18 cellular contexts compared by ENCODE assay signal in genomic region chr3:111151438-111151837, GRCh38.
A peak's percentile ranks its signal among the peaks of the same experiment; 100 is the strongest.
DNase-seq lines count a peak whose midpoint lies in the region; ATAC-seq, FAIRE-seq and TF ChIP-seq lines count a peak whose summit lies in the region.
"Had no signal": no experiment of that assay in that cellular context is flagged by ENCODE, and none has a peak within 500 bp of the region (broad histone marks: within the 10 kb centered on the region; RNA-seq: fewer than 3 reads in every experiment).

No MANE protein-coding gene starts in this region.

- peak overlapping the region; percentile 36 for H3K4me2 ChIP-seq in mammary epithelial cell (ENCODE audit: insufficient read depth, low read depth, low read length)

- POLR2A ChIA-PET in naive thymus-derived CD8-positive, alpha-beta T cell (lab: Charles Lee): no interaction called here

- dilution Hi-C loops in mammary epithelial cell (cut with HindIII; ENCODE audit: low sequenced_read_pairs): no loop called here

- H3K4me3 Mint-ChIP-seq in naive thymus-derived CD8-positive, alpha-beta T cell: no peak overlapping the region
- H3K4me3 Mint-ChIP-seq: CD4-positive, CD25-positive, alpha-beta regulatory T cell; dendritic cell treated with granulocyte-macrophage colony-stimulating factor and Interleukin-4, amounts not matched to agents 40 ng/mL and 50 ng/mL, for 4 days had no signal

- H3K9ac ChIP-seq in mammary epithelial cell (ENCODE audit: insufficient read depth, low read length) (no peak overlapping the region), kidney (ENCODE audit: low read length in 2 of 2) (no peak overlapping the region)
- H3K9ac ChIP-seq: parathyroid adenoma had no signal

- intact Hi-C loops in mammary epithelial cell (cut with micrococcal nuclease): no loop called here
- intact Hi-C loops in kidney (cut with DNase I): no loop called here

- no peak for ATAC-seq in GM18861 (IDR thresholded peaks at IDR 0.05; ENCODE audit: unreplicated experiment)
- ATAC-seq in naive thymus-derived CD8-positive, alpha-beta T cell: no peak
- ATAC-seq: GM12878, left cardiac atrium had no signal

- DNase-seq in AG09309 (ENCODE audit: low read depth): peak; percentile 18
- DNase-seq in HT1080 (ENCODE audit: low read depth): peak; percentile 67
- peak; percentile 70 for DNase-seq in mammary epithelial cell
- DNase-seq in kidney: no peak
- no peak for DNase-seq in inferior parietal cortex (ENCODE audit: extremely low spot score)
- DNase-seq in NCI-H446 treated with DMSO at 0.1 percent for 48 hours (lab: John Stamatoyannopoulos, UW): no peak
- no peak for DNase-seq in naive thymus-derived CD8-positive, alpha-beta T cell
- DNase-seq: activated CD4-positive, alpha-beta T cell treated with anti-CD3 and anti-CD28 coated beads for 1 hour; activated effector memory CD4-positive, alpha-beta T cell treated with anti-CD3 and anti-CD28 coated beads, Interleukin-2, amount 50 U/mL, for 16 hours; CD4-positive, CD25-positive, alpha-beta regulatory T cell; Kasumi-1; left cardiac atrium; SHP77; uterus had no signal

- no peaks in the 10 kb centered on the region for H3K4me1 ChIP-seq in mammary epithelial cell (ENCODE audit: insufficient read depth, low read length)
- H3K4me1 ChIP-seq in kidney (ENCODE audit: control insufficient read depth in 1 of 2, insufficient read depth in 1 of 2, low read depth in 1 of 2, low read length in 2 of 2): no peaks in the 10 kb centered on the region
- H3K4me1 ChIP-seq: parathyroid adenoma, uterus had no signal

- no peaks in the 10 kb centered on the region for H4K20me1 ChIP-seq in mammary epithelial cell (ENCODE audit: insufficient read depth, low read length)

- TF ChIP-seq CTCF in AG09309 (IDR thresholded peaks at IDR 0.05; ENCODE audit: control insufficient read depth, insufficient read depth, low read depth, low read length, missing control alignments): no peak
- TF ChIP-seq CTCF in mammary epithelial cell (conservative IDR thresholded peaks at IDR 0.05 in 1 of 2, IDR thresholded peaks at IDR 0.05 in 1 of 2; ENCODE audit: extremely low read depth in 1 of 2, insufficient read depth in 1 of 2, low read depth in 1 of 2, low read length in 2 of 2): no peak
- no peak for TF ChIP-seq CTCF in kidney (IDR thresholded peaks at IDR 0.05; ENCODE audit: borderline replicate concordance, extremely low read depth, insufficient read depth)

- no peaks in the 10 kb centered on the region for H3K27me3 Mint-ChIP-seq in naive thymus-derived CD8-positive, alpha-beta T cell
- H3K27me3 Mint-ChIP-seq: CD4-positive, CD25-positive, alpha-beta regulatory T cell; dendritic cell treated with granulocyte-macrophage colony-stimulating factor and Interleukin-4, amounts not matched to agents 40 ng/mL and 50 ng/mL, for 4 days had no signal

- H3K27me3 ChIP-seq in mammary epithelial cell (ENCODE audit: insufficient read depth, low read length): no peaks in the 10 kb centered on the region
- H3K27me3 ChIP-seq: uterus had no signal

- no peaks in the 10 kb centered on the region for H3K4me1 Mint-ChIP-seq in naive thymus-derived CD8-positive, alpha-beta T cell
- H3K4me1 Mint-ChIP-seq: CD4-positive, CD25-positive, alpha-beta regulatory T cell had no signal

- no peak overlapping the region for H3K27ac Mint-ChIP-seq in naive thymus-derived CD8-positive, alpha-beta T cell
- H3K27ac Mint-ChIP-seq: CD4-positive, CD25-positive, alpha-beta regulatory T cell; dendritic cell treated with granulocyte-macrophage colony-stimulating factor and Interleukin-4, amounts not matched to agents 40 ng/mL and 50 ng/mL, for 4 days had no signal

- CTCF ChIA-PET in mammary epithelial cell (lab: Charles Lee; ENCODE audit: low non-redundant PET): interaction anchor here (0.6 kb wide), 1 partner anchor 12 kb away, joined by 4 read pairs; no protein-coding TSS in a partner anchor

- no TSS peak for BruUV-seq in mammary epithelial cell (replicated peaks; lab: Mats Ljungman, UMichigan)

- in situ Hi-C loops in mammary epithelial cell (cut with MboI; ENCODE audit: low sequenced_read_pairs in 2 of 2): no loop called here

- no peaks in the 10 kb centered on the region for H3K79me2 ChIP-seq in mammary epithelial cell (ENCODE audit: insufficient read depth, low read length)
- H3K79me2 ChIP-seq: parathyroid adenoma had no signal

- H3K4me3 ChIP-seq in AG09309 (ENCODE audit: control insufficient read depth, low read depth, low read length) (no peak overlapping the region), mammary epithelial cell (replicated peaks in 1 of 3; ENCODE audit: insufficient read depth in 1 of 3, low read depth in 2 of 3, low read length in 3 of 3) (peak overlapping the region in 1 of 3 experiments; percentile 18), kidney (ENCODE audit: low read length in 2 of 2) (no peak overlapping the region)
- H3K4me3 ChIP-seq: GM12878, uterus had no signal

- no peak overlapping the region for H2AFZ ChIP-seq in mammary epithelial cell (ENCODE audit: low read depth, low read length)
- H2AFZ ChIP-seq: parathyroid adenoma had no signal

- H3K27ac ChIP-seq in mammary epithelial cell (ENCODE audit: insufficient read depth, low read depth, low read length): no peak overlapping the region
- H3K27ac ChIP-seq in kidney (ENCODE audit: low read depth in 2 of 2, low read length in 2 of 2): no peak overlapping the region
- H3K27ac ChIP-seq: parathyroid adenoma, uterus had no signal

- no peaks in the 10 kb centered on the region for H3K9me3 Mint-ChIP-seq in naive thymus-derived CD8-positive, alpha-beta T cell
- H3K9me3 Mint-ChIP-seq: CD4-positive, CD25-positive, alpha-beta regulatory T cell; dendritic cell treated with granulocyte-macrophage colony-stimulating factor and Interleukin-4, amounts not matched to agents 40 ng/mL and 50 ng/mL, for 4 days had no signal

- peak; percentile 37 for FAIRE-seq in kidney (lab: Jason Lieb, UNC)
- FAIRE-seq: GM12878 had no signal

- peaks cover 0 to 10% (median 0%) of the 10 kb centered on the region in 3 donors for H3K36me3 Mint-ChIP-seq in naive thymus-derived CD8-positive, alpha-beta T cell
- H3K36me3 Mint-ChIP-seq: CD4-positive, CD25-positive, alpha-beta regulatory T cell had no signal

- no peaks in the 10 kb centered on the region for H3K36me3 ChIP-seq in mammary epithelial cell (ENCODE audit: insufficient read depth, low read length)
- no peaks in the 10 kb centered on the region for H3K36me3 ChIP-seq in kidney (ENCODE audit: control insufficient read depth in 1 of 2, insufficient read depth in 2 of 2, low read length in 2 of 2)
- H3K36me3 ChIP-seq: uterus had no signal

- H3K9me3 ChIP-seq in mammary epithelial cell (replicated peaks; ENCODE audit: insufficient read depth, low read length) (no peaks in the 10 kb centered on the region), kidney (ENCODE audit: control insufficient read depth in 1 of 2, low read length in 2 of 2) (no peaks in the 10 kb centered on the region)
- H3K9me3 ChIP-seq: uterus had no signal

Comparison
In these comparisons a context has a peak if more than half of its experiments do, and no peak if none do; other contexts are left out.
1. DNase-seq: peak in AG09309 (single experiment), HT1080 (single experiment) and mammary epithelial cell (single experiment); none in kidney (single experiment), inferior parietal cortex (single experiment), NCI-H446 treated with DMSO at 0.1 percent for 48 hours (single experiment) and naive thymus-derived CD8-positive, alpha-beta T cell (0 of 10).